ENCODE assay signal across 8 cellular contexts in the genomic region with DNA sequence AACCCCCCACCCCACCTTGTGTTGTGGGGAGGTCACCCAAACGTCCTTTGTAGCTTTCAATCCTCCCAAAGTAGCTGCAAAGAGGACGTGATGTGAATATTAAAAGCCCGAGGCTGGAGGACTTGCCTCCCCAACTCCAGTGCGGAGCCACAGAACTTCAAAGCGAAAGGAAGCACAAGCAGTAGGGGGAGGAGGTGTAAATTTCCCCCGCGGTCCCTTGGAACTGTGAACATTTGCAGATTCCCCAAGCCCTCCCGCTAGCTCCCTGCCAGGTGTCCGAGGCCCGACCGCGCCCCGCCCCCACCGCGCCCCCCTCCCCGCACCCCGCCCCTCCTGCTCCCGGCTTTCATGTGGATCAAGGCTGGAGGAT. TPM values are rescaled to one million over a fixed set of nuclear protein-coding genes. Genes with fewer than 3 reads are reported as not detected.
A peak's percentile ranks its signal among the peaks of the same experiment; 100 is the strongest.
DNase-seq lines count a peak whose midpoint lies in the region; ATAC-seq and TF ChIP-seq lines count a peak whose summit lies in the region.

No MANE protein-coding gene starts in this region.

- H3K4me1 ChIP-seq in left lung, result peaks cover 6% of the 10 kb centered on the region in 2 donors
- H3K4me1 ChIP-seq in thoracic aorta (ENCODE audit: control insufficient read depth in 1 of 2, low read depth in 2 of 2), result peaks cover 4 to 8% of the 10 kb centered on the region in 2 donors

- H3K4me3 ChIP-seq in left lung, result peak overlapping the region in 1 of 2 donors; percentile 20
- H3K4me3 ChIP-seq in thoracic aorta, result peak overlapping the region; percentile 66

- H3K9me3 ChIP-seq in left lung, result no peaks in the 10 kb centered on the region
- no peaks in the 10 kb centered on the region for H3K9me3 ChIP-seq in thoracic aorta

- TF ChIP-seq CTCF in left lung (IDR thresholded peaks at IDR 0.05), result no peak
- no peak for TF ChIP-seq CTCF in thoracic aorta (IDR thresholded peaks at IDR 0.05)

- H3K36me3 ChIP-seq in left lung (no peaks in the 10 kb centered on the region), thoracic aorta (no peaks in the 10 kb centered on the region)

- peak; percentile 51 for ATAC-seq in left lung
- ATAC-seq in thoracic aorta (ENCODE audit: insufficient number of reproducible peaks, low FRiP score, low read depth), result no peak
- ATAC-seq in GM18519 (IDR thresholded peaks at IDR 0.05; ENCODE audit: low FRiP score, unreplicated experiment), result no peak
- ATAC-seq in GM18520 (IDR thresholded peaks at IDR 0.05; ENCODE audit: unreplicated experiment), result no peak
- ATAC-seq in HG02884 (IDR thresholded peaks at IDR 0.05; ENCODE audit: unreplicated experiment), result no peak

- H3K27ac ChIP-seq in left lung (no peak overlapping the region), thoracic aorta (no peak overlapping the region)

- H3K27me3 ChIP-seq in left lung, result peaks cover 0 to 22% of the 10 kb centered on the region in 2 donors
- no peaks in the 10 kb centered on the region for H3K27me3 ChIP-seq in thoracic aorta (replicated peaks; ENCODE audit: insufficient read depth)

- intact Hi-C loops in left lung (cut with DNase I), result no loop called here

- peak; percentile 6 for DNase-seq in activated CD4-positive, alpha-beta T cell treated with anti-CD3 and anti-CD28 coated beads for 48 hours
- no peak for DNase-seq in activated CD4-positive, alpha-beta T cell treated with anti-CD3 and anti-CD28 coated beads, Interleukin-2, amount 50 U/mL, for 1 hour
- DNase-seq in astrocyte of the hippocampus (ENCODE audit: low read depth, low spot score) (peak; percentile 53), left lung (no peak), thoracic aorta (ENCODE audit: low spot score) (no peak)

RNA-seq across cellular contexts. Expression of a gene that starts 41.5 kb away (rescaled TPM):
- total RNA-seq in left lung (not detected), thoracic aorta (not detected)

Comparison
In these comparisons a context has a peak if more than half of its experiments do, and no peak if none do; other contexts are left out.
1. DNase-seq: peak in activated CD4-positive, alpha-beta T cell treated with anti-CD3 and anti-CD28 coated beads for 48 hours (single experiment) and astrocyte of the hippocampus (single experiment); none in activated CD4-positive, alpha-beta T cell treated with anti-CD3 and anti-CD28 coated beads, Interleukin-2, amount 50 U/mL, for 1 hour (single experiment), left lung (0 of 2) and thoracic aorta (single experiment).